In genomic region chr5:74765929-74766328, GRCh38 we compare ENCODE assay signal across 1 cellular context.
TF ChIP-seq lines count a peak whose summit lies in the region.

No MANE protein-coding gene starts in this region.

TF ChIP-seq in GM12878, 131 proteins besides CTCF, POLR2A, EP300 and RAD21:
- TF ChIP-seq BMI1 (IDR thresholded peaks at IDR 0.05; ENCODE audit: borderline replicate concordance) (no peak), MAX (IDR thresholded peaks at IDR 0.05; ENCODE audit: low read depth, low read length) (no peak), BHLHE40 (IDR thresholded peaks at IDR 0.05; ENCODE audit: borderline replicate concordance in 1 of 2, low read depth in 2 of 2, low read length in 1 of 2) (no peak), ZNF274 (IDR thresholded peaks at IDR 0.05; ENCODE audit: insufficient read depth, insufficient read length) (no peak), BRCA1 (IDR thresholded peaks at IDR 0.05; ENCODE audit: low read depth, low read length) (no peak), CHD2 (IDR thresholded peaks at IDR 0.05; ENCODE audit: borderline replicate concordance, low read depth, low read length) (no peak), TBL1XR1 (IDR thresholded peaks at IDR 0.05; ENCODE audit: low read depth, low read length) (no peak), RELB (IDR thresholded peaks at IDR 0.05; ENCODE audit: low read depth) (no peak), ZNF592 (IDR thresholded peaks at IDR 0.05) (no peak), FOXM1 (IDR thresholded peaks at IDR 0.05; ENCODE audit: low read depth, low read length) (no peak), RBBP5 (conservative IDR thresholded peaks at IDR 0.05) (no peak), GATAD2B (conservative IDR thresholded peaks at IDR 0.05; ENCODE audit: low read depth) (no peak)
